Comparison of ENCODE assay signal across 26 cellular contexts in genomic region chr16:27611340-27611739, GRCh38.
"Had no signal": no experiment of that assay in that cellular context is flagged by ENCODE, and none has a peak within 500 bp of the region (broad histone marks: within the 10 kb centered on the region; RNA-seq: fewer than 3 reads in every experiment).

No MANE protein-coding gene starts in this region.

- H3K9me3 ChIP-seq: Peyer's patch, SJSA1 had no signal

- H3K27me3 Mint-ChIP-seq: activated B cell treated with CpG ODN at 0.5 μM for 24 hours; activated CD4-positive, alpha-beta memory T cell treated with anti-CD3 and anti-CD28 coated beads, Interleukin-2, amount 10 ng/mL, durations not matched to agents 7 days and 5 days; activated CD4-positive, alpha-beta T cell treated with anti-CD3 and anti-CD28 coated beads, Interleukin-2, amount 10 ng/mL, durations not matched to agents 7 days and 5 days; activated naive CD4-positive, alpha-beta T cell treated with anti-CD3 and anti-CD28 coated beads, Interleukin-2, amount 10 ng/mL, durations not matched to agents 7 days and 5 days; activated naive CD8-positive, alpha-beta T cell treated with anti-CD3 and anti-CD28 coated beads for 36 hours had no signal

- H3K36me3 ChIP-seq: brain microvascular endothelial cell, Peyer's patch, SJSA1 had no signal

- H3K4me3 Mint-ChIP-seq: activated B cell treated with CpG ODN at 0.5 μM for 24 hours; activated CD4-positive, alpha-beta memory T cell treated with anti-CD3 and anti-CD28 coated beads, Interleukin-2, amount 10 ng/mL, durations not matched to agents 7 days and 5 days; activated CD4-positive, alpha-beta T cell treated with anti-CD3 and anti-CD28 coated beads, Interleukin-2, amount 10 ng/mL, durations not matched to agents 7 days and 5 days; activated naive CD4-positive, alpha-beta T cell treated with anti-CD3 and anti-CD28 coated beads, Interleukin-2, amount 10 ng/mL, durations not matched to agents 7 days and 5 days; activated naive CD8-positive, alpha-beta T cell treated with anti-CD3 and anti-CD28 coated beads for 36 hours; activated T-cell treated with anti-CD3 and anti-CD28 coated beads, Interleukin-2, amount 50 U/mL, for 72 hours; T-helper 1 cell treated with Interleukin-12 subunit alpha and Interleukin-12 subunit beta and Interleukin-4 antibody, amounts not matched to agents 30 μg/mL and 1 μg/mL, for 36 hours had no signal

- H3K4me2 ChIP-seq: KMS-11 had no signal

- H3K4me3 ChIP-seq: Peyer's patch, SJSA1 had no signal

- H3K36me3 Mint-ChIP-seq: activated naive CD4-positive, alpha-beta T cell treated with anti-CD3 and anti-CD28 coated beads, Interleukin-2, amount 10 ng/mL, durations not matched to agents 7 days and 5 days had no signal

- DNase-seq: activated B cell treated with CpG ODN at 0.5 μM for 24 hours; activated CD4-positive, alpha-beta memory T cell treated with anti-CD3 and anti-CD28 coated beads, Interleukin-2, amount 10 ng/mL, durations not matched to agents 7 days and 5 days; activated CD4-positive, alpha-beta T cell treated with anti-CD3 and anti-CD28 coated beads, Interleukin-2, amount 10 ng/mL, durations not matched to agents 7 days and 5 days; activated CD8-positive, alpha-beta memory T cell treated with anti-CD3 and anti-CD28 coated beads, Interleukin-2, amount 50 U/mL, for 4 hours; activated gamma-delta T cell treated with Interleukin-2 at 50 U/mL for 16 hours; activated naive CD4-positive, alpha-beta T cell treated with anti-CD3 and anti-CD28 coated beads, Interleukin-2, amount 10 ng/mL, durations not matched to agents 7 days and 5 days; activated naive CD8-positive, alpha-beta T cell treated with anti-CD3 and anti-CD28 coated beads for 36 hours; activated T-cell treated with anti-CD3 and anti-CD28 coated beads, Interleukin-2, amount 50 U/mL, for 72 hours; brain microvascular endothelial cell; cerebellar nuclear complex; NCI-H1105; NCI-H1436; NCI-H1694 treated with DMSO at 0.1 percent for 48 hours; NCI-H2029 treated with DMSO at 0.1 percent for 48 hours; NCI-H345; NCI-H510A; NCI-H526 treated with DMSO at 0.1 percent for 48 hours; NK-92 treated with Interleukin-12 subunit alpha and Interleukin-12 subunit beta, amount 100 ng/mL, for 24 hours; Peyer's patch; SHP77; T-helper 9 cell had no signal

- H3K9me3 Mint-ChIP-seq: activated B cell treated with CpG ODN at 0.5 μM for 24 hours; activated CD4-positive, alpha-beta memory T cell treated with anti-CD3 and anti-CD28 coated beads, Interleukin-2, amount 10 ng/mL, durations not matched to agents 7 days and 5 days; activated CD4-positive, alpha-beta T cell treated with anti-CD3 and anti-CD28 coated beads, Interleukin-2, amount 10 ng/mL, durations not matched to agents 7 days and 5 days; activated naive CD4-positive, alpha-beta T cell treated with anti-CD3 and anti-CD28 coated beads, Interleukin-2, amount 10 ng/mL, durations not matched to agents 7 days and 5 days; activated naive CD8-positive, alpha-beta T cell treated with anti-CD3 and anti-CD28 coated beads for 36 hours; activated T-cell treated with anti-CD3 and anti-CD28 coated beads, Interleukin-2, amount 50 U/mL, for 72 hours; activated T-helper 2 cell treated with anti-CD3 and anti-CD28 coated beads, Interferon-gamma antibody, Interleukin-2, Interleukin-4, amounts not matched to agents 10 μg/mL and 5 μg/mL and 100 μg/mL, durations not matched to agents 14 hours and 24 hours and 36 hours; T-helper 1 cell treated with Interleukin-12 subunit alpha and Interleukin-12 subunit beta and Interleukin-4 antibody, amounts not matched to agents 30 μg/mL and 1 μg/mL, for 36 hours had no signal

- H3K27ac ChIP-seq: brain microvascular endothelial cell, KMS-11, Peyer's patch, SJSA1 had no signal

- H3K4me1 ChIP-seq: Peyer's patch, SJSA1 had no signal

- ATAC-seq: activated T-cell treated with anti-CD3 and anti-CD28 coated beads, Interleukin-2, amount 50 U/mL, for 72 hours; SK-N-SH treated with all-trans-retinoic acid at 6 μM for 48 hours had no signal

- H3K4me1 Mint-ChIP-seq: activated B cell treated with CpG ODN at 0.5 μM for 24 hours; activated CD4-positive, alpha-beta memory T cell treated with anti-CD3 and anti-CD28 coated beads, Interleukin-2, amount 10 ng/mL, durations not matched to agents 7 days and 5 days; activated CD4-positive, alpha-beta T cell treated with anti-CD3 and anti-CD28 coated beads, Interleukin-2, amount 10 ng/mL, durations not matched to agents 7 days and 5 days; activated naive CD4-positive, alpha-beta T cell treated with anti-CD3 and anti-CD28 coated beads, Interleukin-2, amount 10 ng/mL, durations not matched to agents 7 days and 5 days; activated naive CD8-positive, alpha-beta T cell treated with anti-CD3 and anti-CD28 coated beads for 36 hours had no signal

- H3K27me3 ChIP-seq: brain microvascular endothelial cell, Peyer's patch, SJSA1 had no signal

- H3K9ac ChIP-seq: KMS-11 had no signal

- H3K27ac Mint-ChIP-seq: activated B cell treated with CpG ODN at 0.5 μM for 24 hours; activated CD4-positive, alpha-beta memory T cell treated with anti-CD3 and anti-CD28 coated beads, Interleukin-2, amount 10 ng/mL, durations not matched to agents 7 days and 5 days; activated CD4-positive, alpha-beta T cell treated with anti-CD3 and anti-CD28 coated beads, Interleukin-2, amount 10 ng/mL, durations not matched to agents 7 days and 5 days; activated naive CD4-positive, alpha-beta T cell treated with anti-CD3 and anti-CD28 coated beads, Interleukin-2, amount 10 ng/mL, durations not matched to agents 7 days and 5 days; activated naive CD8-positive, alpha-beta T cell treated with anti-CD3 and anti-CD28 coated beads for 36 hours; activated T-cell treated with anti-CD3 and anti-CD28 coated beads, Interleukin-2, amount 50 U/mL, for 72 hours; activated T-helper 2 cell treated with anti-CD3 and anti-CD28 coated beads, Interferon-gamma antibody, Interleukin-2, Interleukin-4, amounts not matched to agents 10 μg/mL and 5 μg/mL and 100 μg/mL, durations not matched to agents 14 hours and 24 hours and 36 hours; T-helper 1 cell treated with Interleukin-12 subunit alpha and Interleukin-12 subunit beta and Interleukin-4 antibody, amounts not matched to agents 30 μg/mL and 1 μg/mL, for 36 hours had no signal
